1 cellular context compared by ENCODE assay signal in the genomic region with DNA sequence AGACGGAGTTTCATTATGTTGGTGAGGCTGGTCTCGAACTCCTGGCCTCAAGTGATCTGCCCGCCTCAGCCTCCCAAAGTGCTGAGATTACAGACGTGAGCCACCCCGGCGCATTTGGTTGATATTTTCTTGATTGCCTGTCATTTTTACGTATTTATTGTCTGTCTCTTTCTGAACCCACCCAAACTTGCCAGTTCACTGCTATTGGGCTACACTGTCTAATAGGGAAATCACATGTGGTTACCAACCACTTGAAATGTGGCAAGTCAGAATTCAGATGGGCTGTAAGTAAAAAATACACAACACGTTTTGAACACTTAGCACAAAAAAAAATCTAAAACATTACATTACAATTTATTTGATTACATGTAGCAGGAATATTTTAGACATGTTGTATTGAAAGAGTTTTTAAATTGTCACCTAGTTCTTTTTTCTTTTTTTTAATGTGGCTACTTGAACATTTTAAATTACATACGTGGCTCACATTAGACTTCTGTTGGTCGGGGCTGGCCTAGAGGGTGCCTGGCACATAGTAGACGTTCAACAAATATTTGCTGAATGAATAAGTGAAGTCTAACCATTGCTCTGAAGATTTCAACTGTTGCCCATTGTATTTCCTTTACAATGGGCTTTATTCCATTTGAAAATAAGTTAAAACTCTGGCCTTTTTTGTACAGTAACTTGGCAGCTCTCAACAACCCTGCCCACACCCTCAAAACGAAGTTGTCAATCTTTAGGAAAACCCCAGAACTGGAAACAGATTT.
TF ChIP-seq lines count a peak whose summit lies in the region.

No MANE protein-coding gene starts in this region.

TF ChIP-seq in HCT116, 20 proteins besides CTCF, POLR2A, EP300 and RAD21 (continued from another document):
- no peak for TF ChIP-seq ZBTB33 (IDR thresholded peaks at IDR 0.05; ENCODE audit: extremely low read depth, insufficient replicate concordance, low read length)
TF ChIP-seq in HCT116: peak in this region for 0.
